10 cellular contexts compared by ENCODE assay signal in genomic region chr6:42041131-42042055, GRCh38. TPM values are rescaled to one million over a fixed set of nuclear protein-coding genes. Genes with fewer than 3 reads are reported as not detected.
DNase-seq lines count a peak whose midpoint lies in the region; ATAC-seq, FAIRE-seq and TF ChIP-seq lines count a peak whose summit lies in the region.
"Had no signal": no experiment of that assay in that cellular context is flagged by ENCODE, and none has a peak within 500 bp of the region (broad histone marks: within the 10 kb centered on the region; RNA-seq: fewer than 3 reads in every experiment).

No MANE protein-coding gene starts in this region.

- no CpG with 5 or more reads among the region's 10 CpGs for WGBS in mesendoderm (ENCODE audit: extremely low coverage, insufficient coverage, low lambda C conversion rate)

- no peak overlapping the region for H3K23ac ChIP-seq in mesendoderm (ENCODE audit: low read length)

- no peak overlapping the region for H3K4me2 ChIP-seq in mesendoderm (ENCODE audit: low read length)

- H2BK15ac ChIP-seq in mesendoderm (replicated peaks; ENCODE audit: low read depth), result no peak overlapping the region

- intact Hi-C loops in dendritic cell treated with granulocyte-macrophage colony-stimulating factor and Interleukin-4, amounts not matched to agents 40 ng/mL and 50 ng/mL, for 4 days (cut with micrococcal nuclease), result loop anchor here (5.0 to 10.0 kb wide), 2 partner anchors 104 to 437 kb away; no protein-coding TSS in a partner anchor

- peak overlapping the region; percentile 71 to 89 (median 86) for H3K4me3 Mint-ChIP-seq in CD4-positive, CD25-positive, alpha-beta regulatory T cell
- H3K4me3 Mint-ChIP-seq in dendritic cell treated with granulocyte-macrophage colony-stimulating factor and Interleukin-4, amounts not matched to agents 40 ng/mL and 50 ng/mL, for 4 days, result no peak overlapping the region
- peak overlapping the region in 2 of 3 experiments; percentile 19 to 43 for H3K4me3 Mint-ChIP-seq in nephron

- peak in 1 of 3 donors; percentile 28 for DNase-seq in CD4-positive, CD25-positive, alpha-beta regulatory T cell
- no peak for DNase-seq in Peyer's patch
- no peak for DNase-seq in RCC 7860 (ENCODE audit: low spot score)
- no peak for DNase-seq in NCI-H2107 treated with DMSO at 0.1 percent for 48 hours (lab: John Stamatoyannopoulos, UW; ENCODE audit: unreplicated experiment)
- no peak for DNase-seq in mesendoderm

- H2AK5ac ChIP-seq in mesendoderm (ENCODE audit: low read length), result no peak overlapping the region

- peaks cover 95% of the 10 kb centered on the region for H3K4me1 ChIP-seq in CD4-positive, CD25-positive, alpha-beta regulatory T cell (ENCODE audit: control insufficient read depth, insufficient read depth, low read length, poor library complexity, severe bottlenecking)
- H3K4me1 ChIP-seq in Peyer's patch, result peaks cover 0 to 50% (median 40%) of the 10 kb centered on the region in 4 donors
- peaks cover 6% of the 10 kb centered on the region for H3K4me1 ChIP-seq in mesendoderm (ENCODE audit: control insufficient read depth, low read depth, low read length)

- H3K27me3 ChIP-seq in CD4-positive, CD25-positive, alpha-beta regulatory T cell (ENCODE audit: control insufficient read depth, insufficient read depth, low read length), result no peaks in the 10 kb centered on the region
- H3K27me3 ChIP-seq in Peyer's patch, result no peaks in the 10 kb centered on the region
- H3K27me3 ChIP-seq in mesendoderm (ENCODE audit: insufficient read depth, low read length, poor library complexity), result peaks cover 5% of the 10 kb centered on the region

- H3K27me3 Mint-ChIP-seq in CD4-positive, CD25-positive, alpha-beta regulatory T cell, result peaks cover 5% of the 10 kb centered on the region
- H3K27me3 Mint-ChIP-seq in dendritic cell treated with granulocyte-macrophage colony-stimulating factor and Interleukin-4, amounts not matched to agents 40 ng/mL and 50 ng/mL, for 4 days, result no peaks in the 10 kb centered on the region
- no peaks in the 10 kb centered on the region for H3K27me3 Mint-ChIP-seq in nephron (ENCODE audit: low read depth)

- peak overlapping the region; percentile 51 for H3K4me3 ChIP-seq in CD4-positive, CD25-positive, alpha-beta regulatory T cell (ENCODE audit: low read depth, low read length)
- H3K4me3 ChIP-seq in Peyer's patch (peak overlapping the region in 2 of 4 donors; percentile 0 to 5), mesendoderm (ENCODE audit: low read length) (no peak overlapping the region)
- H3K4me3 ChIP-seq: cardiac muscle cell had no signal

- H4K8ac ChIP-seq in mesendoderm (ENCODE audit: low read depth, low read length), result no peak overlapping the region

- no peak overlapping the region for H3K18ac ChIP-seq in mesendoderm (ENCODE audit: low read length)

- H2BK120ac ChIP-seq in mesendoderm (ENCODE audit: low read depth, low read length), result no peak overlapping the region

- no peaks in the 10 kb centered on the region for H3K79me2 ChIP-seq in mesendoderm (ENCODE audit: control insufficient read depth, insufficient read depth, low read length)

- H3K36me3 Mint-ChIP-seq in CD4-positive, CD25-positive, alpha-beta regulatory T cell, result peaks cover 7% of the 10 kb centered on the region
- H3K36me3 Mint-ChIP-seq in dendritic cell treated with granulocyte-macrophage colony-stimulating factor and Interleukin-4, amounts not matched to agents 40 ng/mL and 50 ng/mL, for 4 days (ENCODE audit: low read depth), result no peaks in the 10 kb centered on the region
- H3K36me3 Mint-ChIP-seq in nephron (ENCODE audit: low read depth), result no peaks in the 10 kb centered on the region

- peak overlapping the region; percentile 71 for H3K27ac ChIP-seq in CD4-positive, CD25-positive, alpha-beta regulatory T cell (ENCODE audit: insufficient read depth, low read length, poor library complexity, severe bottlenecking)
- H3K27ac ChIP-seq in Peyer's patch (peak overlapping the region in 3 of 4 donors; percentile 20 to 43 (median 35)), mesendoderm (ENCODE audit: low read depth, low read length) (no peak overlapping the region)
- H3K27ac ChIP-seq: cardiac muscle cell had no signal

- no peak for TF ChIP-seq POLR2A in Peyer's patch (IDR thresholded peaks at IDR 0.05)

- no peak overlapping the region for H2BK5ac ChIP-seq in mesendoderm (ENCODE audit: low read length)

- no peak overlapping the region for H4K5ac ChIP-seq in mesendoderm (ENCODE audit: low read length)

- H3K4me1 Mint-ChIP-seq in CD4-positive, CD25-positive, alpha-beta regulatory T cell, result peaks cover 38 to 89% (median 57%) of the 10 kb centered on the region in 4 donors
- peaks cover 34% of the 10 kb centered on the region for H3K4me1 Mint-ChIP-seq in dendritic cell treated with granulocyte-macrophage colony-stimulating factor and Interleukin-4, amounts not matched to agents 40 ng/mL and 50 ng/mL, for 4 days (ENCODE audit: low read depth)
- peaks cover 52% of the 10 kb centered on the region for H3K4me1 Mint-ChIP-seq in nephron

- TF ChIP-seq CTCF in Peyer's patch (IDR thresholded peaks at IDR 0.05) (no peak), nephron (IDR thresholded peaks at IDR 0.05; ENCODE audit: unreplicated experiment in 3 of 3) (no peak)

- no peak for FAIRE-seq in RCC 7860 (lab: Jason Lieb, UNC)
- FAIRE-seq: H54 had no signal

- H3K56ac ChIP-seq in mesendoderm (ENCODE audit: low read length), result no peak overlapping the region

- no peak overlapping the region for H3K4ac ChIP-seq in mesendoderm (ENCODE audit: low read depth, low read length)

- peaks cover 11% of the 10 kb centered on the region for H3K36me3 ChIP-seq in CD4-positive, CD25-positive, alpha-beta regulatory T cell (ENCODE audit: control insufficient read depth, insufficient read depth, low read length)
- H3K36me3 ChIP-seq in Peyer's patch (no peaks in the 10 kb centered on the region), mesendoderm (ENCODE audit: control insufficient read depth, insufficient read depth, low read length) (no peaks in the 10 kb centered on the region)
- H3K36me3 ChIP-seq: cardiac muscle cell had no signal

- H3K27ac Mint-ChIP-seq in CD4-positive, CD25-positive, alpha-beta regulatory T cell, result peak overlapping the region; percentile 68 to 98 (median 83)
- H3K27ac Mint-ChIP-seq in dendritic cell treated with granulocyte-macrophage colony-stimulating factor and Interleukin-4, amounts not matched to agents 40 ng/mL and 50 ng/mL, for 4 days, result peak overlapping the region; percentile 78
- H3K27ac Mint-ChIP-seq in nephron, result peak overlapping the region; percentile 44 to 98 (median 85)

- no peak for ATAC-seq in CD4-positive, CD25-positive, alpha-beta regulatory T cell (ENCODE audit: low read depth in 2 of 2)
- no peak for ATAC-seq in HG03095 (IDR thresholded peaks at IDR 0.05; ENCODE audit: unreplicated experiment)

- no peaks in the 10 kb centered on the region for H3K9me3 ChIP-seq in CD4-positive, CD25-positive, alpha-beta regulatory T cell (ENCODE audit: control insufficient read depth in 2 of 2, low read length in 2 of 2)
- H3K9me3 ChIP-seq in Peyer's patch, result no peaks in the 10 kb centered on the region

- H3K79me1 ChIP-seq in mesendoderm (ENCODE audit: low read length), result no peaks in the 10 kb centered on the region

- no peaks in the 10 kb centered on the region for H3K9me3 Mint-ChIP-seq in CD4-positive, CD25-positive, alpha-beta regulatory T cell
- no peaks in the 10 kb centered on the region for H3K9me3 Mint-ChIP-seq in dendritic cell treated with granulocyte-macrophage colony-stimulating factor and Interleukin-4, amounts not matched to agents 40 ng/mL and 50 ng/mL, for 4 days
- no peaks in the 10 kb centered on the region for H3K9me3 Mint-ChIP-seq in nephron

- no peak overlapping the region for H3K9ac ChIP-seq in mesendoderm (ENCODE audit: low read length)

RNA-seq across cellular contexts. Expression of gene TAF8, which starts 8.9 kb away (rescaled TPM):
- total RNA-seq in CD4-positive, CD25-positive, alpha-beta regulatory T cell, result 46.7 TPM
- 10 to 100 TPM; 15.9 to 24.1 (median 20.7) TPM for polyA plus RNA-seq in CD4-positive, CD25-positive, alpha-beta regulatory T cell
- 10 to 100 TPM; 24.5 to 37.6 (median 24.6) TPM for total RNA-seq in Peyer's patch
- polyA plus RNA-seq in mesendoderm (2013, experiment 1 of 2), result 18.5 TPM
- polyA plus RNA-seq in mesendoderm (2013, experiment 2 of 2), result 19.3 TPM
